3 cellular contexts compared by ENCODE assay signal in genomic region chr21:34550400-34550799, GRCh38.
TF ChIP-seq lines count a peak whose summit lies in the region.

No MANE protein-coding gene starts in this region.

TF ChIP-seq in HEK293, 187 proteins besides CTCF, POLR2A, EP300 and RAD21:
- TF ChIP-seq, protein P1, sequence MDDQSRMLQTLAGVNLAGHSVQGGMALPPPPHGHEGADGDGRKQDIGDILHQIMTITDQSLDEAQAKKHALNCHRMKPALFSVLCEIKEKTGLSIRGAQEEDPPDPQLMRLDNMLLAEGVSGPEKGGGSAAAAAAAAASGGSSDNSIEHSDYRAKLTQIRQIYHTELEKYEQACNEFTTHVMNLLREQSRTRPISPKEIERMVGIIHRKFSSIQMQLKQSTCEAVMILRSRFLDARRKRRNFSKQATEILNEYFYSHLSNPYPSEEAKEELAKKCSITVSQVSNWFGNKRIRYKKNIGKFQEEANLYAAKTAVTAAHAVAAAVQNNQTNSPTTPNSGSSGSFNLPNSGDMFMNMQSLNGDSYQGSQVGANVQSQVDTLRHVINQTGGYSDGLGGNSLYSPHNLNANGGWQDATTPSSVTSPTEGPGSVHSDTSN (CRISPR knock-in tag; IDR thresholded peaks at IDR 0.05) = no peak
- TF ChIP-seq ZNF555 (tag by site-specific recombination; conservative IDR thresholded peaks at IDR 0.05) (no peak), RBAK (tag by site-specific recombination; IDR thresholded peaks at IDR 0.05) (no peak), ZNF548 (tag by site-specific recombination; IDR thresholded peaks at IDR 0.05) (peak; percentile 91)
- TF ChIP-seq, protein P2, sequence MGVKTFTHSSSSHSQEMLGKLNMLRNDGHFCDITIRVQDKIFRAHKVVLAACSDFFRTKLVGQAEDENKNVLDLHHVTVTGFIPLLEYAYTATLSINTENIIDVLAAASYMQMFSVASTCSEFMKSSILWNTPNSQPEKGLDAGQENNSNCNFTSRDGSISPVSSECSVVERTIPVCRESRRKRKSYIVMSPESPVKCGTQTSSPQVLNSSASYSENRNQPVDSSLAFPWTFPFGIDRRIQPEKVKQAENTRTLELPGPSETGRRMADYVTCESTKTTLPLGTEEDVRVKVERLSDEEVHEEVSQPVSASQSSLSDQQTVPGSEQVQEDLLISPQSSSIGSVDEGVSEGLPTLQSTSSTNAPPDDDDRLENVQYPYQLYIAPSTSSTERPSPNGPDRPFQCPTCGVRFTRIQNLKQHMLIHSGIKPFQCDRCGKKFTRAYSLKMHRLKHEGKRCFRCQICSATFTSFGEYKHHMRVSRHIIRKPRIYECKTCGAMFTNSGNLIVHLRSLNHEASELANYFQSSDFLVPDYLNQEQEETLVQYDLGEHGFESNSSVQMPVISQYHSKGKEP (tag by site-specific recombination; IDR thresholded peaks at IDR 0.05) = no peak
TF ChIP-seq in HEK293: peak in this region for 1.

TF ChIP-seq in IMR-90, 13 proteins besides CTCF, POLR2A, EP300 and RAD21:
- TF ChIP-seq FOS (IDR thresholded peaks at IDR 0.05; ENCODE audit: low read depth, low read length) (no peak), RFX5 (IDR thresholded peaks at IDR 0.05; ENCODE audit: low read depth, low read length) (no peak), CEBPB (IDR thresholded peaks at IDR 0.05; ENCODE audit: low read depth, low read length) (no peak), NFE2L2 (IDR thresholded peaks at IDR 0.05; ENCODE audit: low read depth, low read length) (no peak), RCOR1 (IDR thresholded peaks at IDR 0.05; ENCODE audit: insufficient replicate concordance, low read length) (no peak), MAZ (IDR thresholded peaks at IDR 0.05; ENCODE audit: borderline replicate concordance, low read depth, low read length) (no peak), CHD1 (IDR thresholded peaks at IDR 0.05; ENCODE audit: low read depth, low read length) (no peak)
TF ChIP-seq in IMR-90: peak in this region for 0.

TF ChIP-seq in K562, 482 proteins besides CTCF, POLR2A, EP300 and RAD21 (continued from another document):
- no peak for TF ChIP-seq RFX7 (CRISPR knock-in tag; IDR thresholded peaks at IDR 0.05)
